Comparison of ENCODE assay signal across 10 cellular contexts in genomic region chr9:124342402-124342945, GRCh38.
A peak's percentile ranks its signal among the peaks of the same experiment; 100 is the strongest.
DNase-seq lines count a peak whose midpoint lies in the region; ATAC-seq and TF ChIP-seq lines count a peak whose summit lies in the region.
"Had no signal": no experiment of that assay in that cellular context is flagged by ENCODE, and none has a peak within 500 bp of the region (broad histone marks: within the 10 kb centered on the region; RNA-seq: fewer than 3 reads in every experiment).

No MANE protein-coding gene starts in this region.

- no peak overlapping the region for H3K9ac ChIP-seq in trophoblast cell (ENCODE audit: low read length)
- H3K9ac ChIP-seq: KMS-11 had no signal

- no peaks in the 10 kb centered on the region for H3K27me3 ChIP-seq in esophagus muscularis mucosa
- no peaks in the 10 kb centered on the region for H3K27me3 ChIP-seq in trophoblast cell (ENCODE audit: insufficient read depth, low read length)

- H3K27ac ChIP-seq in RWPE1, result peak overlapping the region; percentile 90
- peak overlapping the region; percentile 27 to 60 (median 55) for H3K27ac ChIP-seq in esophagus muscularis mucosa (replicated peaks in 1 of 4)
- no peak overlapping the region for H3K27ac ChIP-seq in trophoblast cell (ENCODE audit: low read depth, low read length)
- H3K27ac ChIP-seq: KMS-11 had no signal

- no peak for ATAC-seq in HG02884 (IDR thresholded peaks at IDR 0.05; ENCODE audit: unreplicated experiment)

- H3K4me2 ChIP-seq in trophoblast cell (ENCODE audit: low read length), result no peak overlapping the region
- H3K4me2 ChIP-seq: KMS-11 had no signal

- H3K23ac ChIP-seq in trophoblast cell (ENCODE audit: low read length), result no peak overlapping the region

- DNase-seq in AG20443 (ENCODE audit: low spot score), result peak; percentile 28
- no peak for DNase-seq in RWPE1 (ENCODE audit: low spot score)
- no peak for DNase-seq in esophagus muscularis mucosa (ENCODE audit: extremely low spot score)
- DNase-seq in trophoblast cell, result no peak
- DNase-seq in NOMO-1 treated with DMSO at 0.1 percent for 48 hours (lab: John Stamatoyannopoulos, UW; ENCODE audit: unreplicated experiment), result no peak
- no peak for DNase-seq in stimulated activated CD4-positive, alpha-beta T cell treated with anti-CD3 and anti-CD28 coated beads, Interleukin-4, amount 100 ng/mL, for 4 hours
- DNase-seq in activated naive CD4-positive, alpha-beta T cell treated with Interleukin-2 at 50 U/mL for 16 hours, result no peak
- DNase-seq: stimulated activated CD4-positive, alpha-beta T cell treated with anti-CD3 and anti-CD28 coated beads, Interleukin-12 subunit alpha, Interleukin-12 subunit beta, amount 100 ng/mL, for 4 hours had no signal

- H4K8ac ChIP-seq in trophoblast cell (ENCODE audit: low read depth, low read length), result no peak overlapping the region

- H4K12ac ChIP-seq in trophoblast cell (ENCODE audit: low read depth, low read length), result no peak overlapping the region

- no peak for TF ChIP-seq POLR2A in esophagus muscularis mucosa (IDR thresholded peaks at IDR 0.05; ENCODE audit: low read depth)

- H3K4me1 ChIP-seq in esophagus muscularis mucosa, result peaks cover 9 to 20% (median 19%) of the 10 kb centered on the region in 4 donors
- H3K4me1 ChIP-seq in trophoblast cell (ENCODE audit: control insufficient read depth in 1 of 2, insufficient read depth in 2 of 2, low read length in 2 of 2), result peaks cover 0 to 4% of the 10 kb centered on the region in 2 experiments

- no peak overlapping the region for H2AFZ ChIP-seq in trophoblast cell (ENCODE audit: insufficient read depth, low read length, poor library complexity)

- H3K9me3 ChIP-seq in esophagus muscularis mucosa (peaks cover 0 to 4% (median 2%) of the 10 kb centered on the region in 4 donors), trophoblast cell (ENCODE audit: insufficient read depth, low read depth, low read length) (no peaks in the 10 kb centered on the region)

- TF ChIP-seq CTCF in RWPE1 (conservative IDR thresholded peaks at IDR 0.05; ENCODE audit: low read depth) (no peak), esophagus muscularis mucosa (IDR thresholded peaks at IDR 0.05) (no peak)

- peaks cover 8 to 85% (median 56%) of the 10 kb centered on the region in 4 donors for H3K36me3 ChIP-seq in esophagus muscularis mucosa
- H3K36me3 ChIP-seq in trophoblast cell (ENCODE audit: control insufficient read depth in 1 of 2, insufficient read depth in 2 of 2, low read length in 2 of 2), result peaks cover 59 to 75% of the 10 kb centered on the region in 2 experiments

- H3K79me1 ChIP-seq in trophoblast cell (ENCODE audit: low read length), result no peaks in the 10 kb centered on the region

- H2BK5ac ChIP-seq in trophoblast cell (ENCODE audit: low read depth, low read length, poor library complexity), result no peak overlapping the region

- TF ChIP-seq EP300 in esophagus muscularis mucosa (IDR thresholded peaks at IDR 0.05), result no peak

- no peak overlapping the region for H2AK5ac ChIP-seq in trophoblast cell (ENCODE audit: low read length)

- intact Hi-C loops in esophagus muscularis mucosa (cut with DNase I), result no loop called here

- H4K91ac ChIP-seq in trophoblast cell (ENCODE audit: low read depth, low read length), result no peak overlapping the region

- no peaks in the 10 kb centered on the region for H3K79me2 ChIP-seq in trophoblast cell (ENCODE audit: control insufficient read depth, insufficient read depth, low read length, poor library complexity)

- no peak overlapping the region for H3K14ac ChIP-seq in trophoblast cell (ENCODE audit: low read length)

- H3K18ac ChIP-seq in trophoblast cell (ENCODE audit: low read length), result peak overlapping the region; percentile 6

- peak overlapping the region in 3 of 4 donors; percentile 27 to 44 (median 28) for H3K4me3 ChIP-seq in esophagus muscularis mucosa
- H3K4me3 ChIP-seq in trophoblast cell (ENCODE audit: low read depth, low read length), result no peak overlapping the region

- H2BK12ac ChIP-seq in trophoblast cell (ENCODE audit: low read length), result no peak overlapping the region

- H3K4ac ChIP-seq in trophoblast cell (ENCODE audit: low read depth, low read length), result no peak overlapping the region

- H2BK120ac ChIP-seq in trophoblast cell (ENCODE audit: insufficient read depth, low read length, poor library complexity), result no peak overlapping the region

- 65% methylated on average over 5 of the region's 12 CpGs for WGBS in esophagus muscularis mucosa
- WGBS in trophoblast cell (ENCODE audit: extremely low coverage, insufficient coverage, insufficient read length), result no CpG with 5 or more reads among the region's 12 CpGs

- POLR2A ChIA-PET in RWPE1 (lab: Yijun Ruan, JAX; ENCODE audit: low non-redundant PET), result no interaction called here

- CTCF ChIA-PET in RWPE1 (lab: Yijun Ruan, JAX), result interaction anchor here (0.9 to 1.0 kb wide), 2 partner anchors 8 to 23 kb away, joined by 3 to 5 read pairs; no protein-coding TSS in a partner anchor
